9 cellular contexts compared by ENCODE assay signal in genomic region chr19:16456652-16457194, GRCh38. TPM values are rescaled to one million over a fixed set of nuclear protein-coding genes. Genes with fewer than 3 reads are reported as not detected.
DNase-seq lines count a peak whose midpoint lies in the region; ATAC-seq and TF ChIP-seq lines count a peak whose summit lies in the region.
"Had no signal": no experiment of that assay in that cellular context is flagged by ENCODE, and none has a peak within 500 bp of the region (broad histone marks: within the 10 kb centered on the region; RNA-seq: fewer than 3 reads in every experiment).

No MANE protein-coding gene starts in this region.

- peak overlapping the region; percentile 74 for H3K27ac ChIP-seq in layer of hippocampus (ENCODE audit: low read depth, low read length)
- peak overlapping the region; percentile 54 to 77 (median 75) for H3K27ac ChIP-seq in thyroid gland

- peak; percentile 7 to 15 for ATAC-seq in activated T-cell treated with anti-CD3 and anti-CD28 coated beads, Interleukin-2, amount 50 U/mL, for 72 hours (replicated peaks in 1 of 2)
- ATAC-seq in activated T-helper 17 cell treated with anti-CD3 and anti-CD28 coated beads, Interleukin-2, amount 50 U/mL, for 72 hours (replicated peaks), result no peak
- ATAC-seq in GM21576 (IDR thresholded peaks at IDR 0.05; ENCODE audit: unreplicated experiment), result no peak

- peaks cover 49 to 59% of the 10 kb centered on the region in 2 donors for H3K4me1 ChIP-seq in thyroid gland

- no peaks in the 10 kb centered on the region for H3K9me3 ChIP-seq in thyroid gland

- TF ChIP-seq CTCF in thyroid gland (IDR thresholded peaks at IDR 0.05), result no peak

- H3K27me3 ChIP-seq in layer of hippocampus (ENCODE audit: control insufficient read depth, insufficient read depth, low read length) (no peaks in the 10 kb centered on the region), thyroid gland (no peaks in the 10 kb centered on the region)

- no peaks in the 10 kb centered on the region for H3K9me3 Mint-ChIP-seq in activated T-cell treated with anti-CD3 and anti-CD28 coated beads, Interleukin-2, amount 50 U/mL, for 72 hours
- H3K9me3 Mint-ChIP-seq in activated T-helper 17 cell treated with anti-CD3 and anti-CD28 coated beads, Interleukin-2, amount 50 U/mL, for 72 hours, result no peaks in the 10 kb centered on the region

- H3K4me3 ChIP-seq in thyroid gland (replicated peaks in 1 of 3), result no peak overlapping the region

- H3K4me1 Mint-ChIP-seq in activated T-cell treated with anti-CD3 and anti-CD28 coated beads, Interleukin-2, amount 50 U/mL, for 72 hours (ENCODE audit: low read depth), result peaks cover 43% of the 10 kb centered on the region
- peaks cover 26% of the 10 kb centered on the region for H3K4me1 Mint-ChIP-seq in activated T-helper 17 cell treated with anti-CD3 and anti-CD28 coated beads, Interleukin-2, amount 50 U/mL, for 72 hours

- H3K36me3 ChIP-seq in thyroid gland, result no peaks in the 10 kb centered on the region

- no peak for TF ChIP-seq POLR2A in thyroid gland (IDR thresholded peaks at IDR 0.05)

- no peaks in the 10 kb centered on the region for H3K27me3 Mint-ChIP-seq in activated T-cell treated with anti-CD3 and anti-CD28 coated beads, Interleukin-2, amount 50 U/mL, for 72 hours (ENCODE audit: low read depth)
- H3K27me3 Mint-ChIP-seq in activated T-helper 17 cell treated with anti-CD3 and anti-CD28 coated beads, Interleukin-2, amount 50 U/mL, for 72 hours, result no peaks in the 10 kb centered on the region

- peak overlapping the region in 1 of 2 donors; percentile 56 for H3K4me3 Mint-ChIP-seq in activated T-cell treated with anti-CD3 and anti-CD28 coated beads, Interleukin-2, amount 50 U/mL, for 72 hours
- H3K4me3 Mint-ChIP-seq in activated T-helper 17 cell treated with anti-CD3 and anti-CD28 coated beads, Interleukin-2, amount 50 U/mL, for 72 hours, result peak overlapping the region; percentile 42

- 33% methylated on average over 11 of the region's 11 CpGs for WGBS in thyroid gland, 2 donors

- no peak for DNase-seq in activated T-cell treated with anti-CD3 and anti-CD28 coated beads, Interleukin-2, amount 50 U/mL, for 72 hours
- DNase-seq in activated T-cell treated with anti-CD3 and anti-CD28 coated beads, Interleukin-2, amount 50 U/mL, for 48 hours, result no peak
- DNase-seq in thyroid gland (peak; percentile 58 to 80), DMS53 (lab: John Stamatoyannopoulos, UW) (no peak), NCI-H2196 (lab: John Stamatoyannopoulos, UW; ENCODE audit: unreplicated experiment) (no peak)
- DNase-seq: AML-193 had no signal

- peaks cover 2 to 3% of the 10 kb centered on the region in 2 donors for H3K36me3 Mint-ChIP-seq in activated T-cell treated with anti-CD3 and anti-CD28 coated beads, Interleukin-2, amount 50 U/mL, for 72 hours (ENCODE audit: insufficient read depth in 2 of 2)
- H3K36me3 Mint-ChIP-seq in activated T-helper 17 cell treated with anti-CD3 and anti-CD28 coated beads, Interleukin-2, amount 50 U/mL, for 72 hours (ENCODE audit: low read depth), result no peaks in the 10 kb centered on the region

- intact Hi-C loops in thyroid gland (cut with DNase I), result no loop called here

- no peak overlapping the region for H3K27ac Mint-ChIP-seq in activated T-cell treated with anti-CD3 and anti-CD28 coated beads, Interleukin-2, amount 50 U/mL, for 72 hours
- peak overlapping the region; percentile 83 for H3K27ac Mint-ChIP-seq in activated T-helper 17 cell treated with anti-CD3 and anti-CD28 coated beads, Interleukin-2, amount 50 U/mL, for 72 hours

RNA-seq across cellular contexts. Expression of gene EPS15L1, which starts 15.0 kb away (rescaled TPM):
- total RNA-seq in activated T-cell treated with anti-CD3 and anti-CD28 coated beads, Interleukin-2, amount 50 U/mL, for 72 hours, result 10 to 100 TPM; 29.4 to 34.8 TPM
- 10 to 100 TPM; 35.6 to 45.0 TPM for total RNA-seq in activated T-helper 17 cell treated with anti-CD3 and anti-CD28 coated beads, Interleukin-2, amount 50 U/mL, for 72 hours
- total RNA-seq in thyroid gland, result 10 to 100 TPM; 24.4 to 37.4 (median 28.6) TPM

RNA-seq across cellular contexts. Expression of gene CALR3, which starts 39.2 kb away (rescaled TPM):
- total RNA-seq in activated T-cell treated with anti-CD3 and anti-CD28 coated beads, Interleukin-2, amount 50 U/mL, for 72 hours, result not detected
- total RNA-seq in activated T-helper 17 cell treated with anti-CD3 and anti-CD28 coated beads, Interleukin-2, amount 50 U/mL, for 72 hours, result not detected
- total RNA-seq in thyroid gland, result under 1 TPM in 1 of 4 donors, not detected in 3; 0.58 TPM

RNA-seq across cellular contexts. Expression of gene C19orf44, which starts 39.5 kb away (rescaled TPM):
- total RNA-seq in activated T-cell treated with anti-CD3 and anti-CD28 coated beads, Interleukin-2, amount 50 U/mL, for 72 hours, result 1 to 10 TPM; 3.0 to 3.4 TPM
- total RNA-seq in activated T-helper 17 cell treated with anti-CD3 and anti-CD28 coated beads, Interleukin-2, amount 50 U/mL, for 72 hours, result 1 to 10 TPM; 4.0 to 4.2 TPM
- 10 to 100 TPM in 3 of 4 donors, 1 to 10 TPM in 1; 8.6 to 12.0 (median 10.6) TPM for total RNA-seq in thyroid gland

Comparison
In these comparisons a context has a peak if more than half of its experiments do, and no peak if none do; other contexts are left out.
1. ATAC-seq: peak in activated T-cell treated with anti-CD3 and anti-CD28 coated beads, Interleukin-2, amount 50 U/mL, for 72 hours (2 of 2); none in activated T-helper 17 cell treated with anti-CD3 and anti-CD28 coated beads, Interleukin-2, amount 50 U/mL, for 72 hours (single experiment) and GM21576 (single experiment).
2. DNase-seq: peak in thyroid gland (2 of 2); none in activated T-cell treated with anti-CD3 and anti-CD28 coated beads, Interleukin-2, amount 50 U/mL, for 72 hours (0 of 2), activated T-cell treated with anti-CD3 and anti-CD28 coated beads, Interleukin-2, amount 50 U/mL, for 48 hours (0 of 2), DMS53 (single experiment) and NCI-H2196 (single experiment).